In the genomic region with DNA sequence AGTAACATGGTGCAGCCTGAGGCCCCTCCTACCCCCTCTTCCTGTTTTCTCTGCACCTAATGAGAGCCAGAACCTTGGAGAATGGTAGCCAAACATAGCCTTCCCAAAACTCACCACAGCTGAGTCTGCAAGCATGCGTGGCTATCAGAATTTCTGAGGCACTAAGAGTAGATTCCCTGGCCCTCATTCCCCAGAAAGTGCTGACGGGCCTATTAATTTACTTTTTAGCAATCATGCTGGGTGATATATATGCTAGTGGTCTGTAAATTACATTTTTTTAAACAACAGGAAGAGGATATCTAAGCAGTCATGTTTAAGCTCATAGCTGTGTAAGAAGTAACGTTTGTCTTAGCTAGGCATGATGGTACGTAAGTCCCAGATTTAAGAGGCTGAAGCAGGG, we compare ENCODE assay signal across 20 cellular contexts. TPM values are rescaled to one million over a fixed set of nuclear protein-coding genes. Genes with fewer than 3 reads are reported as not detected.
DNase-seq lines count a peak whose midpoint lies in the region; ATAC-seq, FAIRE-seq and TF ChIP-seq lines count a peak whose summit lies in the region.
"Had no signal": no experiment of that assay in that cellular context is flagged by ENCODE, and none has a peak within 500 bp of the region (broad histone marks: within the 10 kb centered on the region; RNA-seq: fewer than 3 reads in every experiment).

No MANE protein-coding gene starts in this region.

- ATAC-seq in A549 (no peak; a peak in 1 of 6 replicates), memory B cell (ENCODE audit: low read depth) (no peak)

- no peak overlapping the region for H3K4me3 Mint-ChIP-seq in memory B cell
- H3K4me3 Mint-ChIP-seq: HFFc6 had no signal

- H3K27ac Mint-ChIP-seq in memory B cell: peak overlapping the region; percentile 28

- H3K27ac ChIP-seq in A549 (no peak overlapping the region), AG04450 (ENCODE audit: low read depth, low read length) (peak overlapping the region; percentile 25), SK-N-MC (peak overlapping the region; percentile 12; the same call in 1 of the 2 replicates)
- H3K27ac ChIP-seq: HL-60, KMS-11, Peyer's patch had no signal

- TF ChIP-seq EP300 in A549 (IDR thresholded peaks at IDR 0.05): no peak

- peaks cover 25% of the 10 kb centered on the region for H3K36me3 Mint-ChIP-seq in memory B cell

- FAIRE-seq in A549 (lab: Jason Lieb, UNC): no peak

- no peak for DNase-seq in A549 (ENCODE audit: low read depth in 1 of 2, low spot score in 1 of 2)
- no peak for DNase-seq in AG04450 (ENCODE audit: low read depth, low spot score)
- no peak for DNase-seq in SK-N-MC (ENCODE audit: low read depth, low spot score)
- no peak for DNase-seq in memory B cell (ENCODE audit: low spot score in 2 of 2)
- no peak for DNase-seq in NCI-H510A treated with DMSO at 0.1 percent for 48 hours (lab: John Stamatoyannopoulos, UW)
- DNase-seq in NCI-H1436 treated with DMSO at 0.1 percent for 48 hours (lab: John Stamatoyannopoulos, UW): no peak
- DNase-seq in SKM-1 (lab: John Stamatoyannopoulos, UW; ENCODE audit: unreplicated experiment): no peak
- no peak for DNase-seq in DMS153 (lab: John Stamatoyannopoulos, UW)
- DNase-seq: GF-D8, GOT3, HFFc6, MG63, NCI-H1105 treated with DMSO at 0.1 percent for 48 hours, NCI-H2029, NCI-H510A, Peyer's patch, SHP77, SW 1271 had no signal

- CTCF ChIA-PET in A549 (lab: Yijun Ruan, JAX): no interaction called here
- CTCF ChIA-PET in AG04450 (lab: Charles Lee): no interaction called here

- 60% methylated on average over 4 of the region's 4 CpGs for WGBS in A549 (ENCODE audit: missing lambda C conversion rate)

- H3K4me1 ChIP-seq in A549: no peaks in the 10 kb centered on the region
- H3K4me1 ChIP-seq: Peyer's patch had no signal

- TF ChIP-seq CTCF in A549 (IDR thresholded peaks at IDR 0.05) (no peak), AG04450 (IDR thresholded peaks at IDR 0.05; ENCODE audit: low read depth, low read length) (no peak)

- H3K4me3 ChIP-seq in A549 (no peak overlapping the region), AG04450 (ENCODE audit: low read depth, low read length) (no peak overlapping the region), SK-N-MC (no peak overlapping the region)
- H3K4me3 ChIP-seq: MG63, Peyer's patch had no signal

- peaks cover 83% of the 10 kb centered on the region for H3K36me3 ChIP-seq in SK-N-MC (ENCODE audit: insufficient read depth, low read length)

- no peak overlapping the region for H3K9ac ChIP-seq in SK-N-MC (ENCODE audit: insufficient read length)
- H3K9ac ChIP-seq: KMS-11 had no signal

- TF ChIP-seq POLR2A in A549 (IDR thresholded peaks at IDR 0.05; ENCODE audit: low read length): no peak

- no peaks in the 10 kb centered on the region for H3K9me3 ChIP-seq in A549
- H3K9me3 ChIP-seq in AG04450 (ENCODE audit: control insufficient read depth, insufficient read depth, low read length): no peaks in the 10 kb centered on the region
- no peaks in the 10 kb centered on the region for H3K9me3 ChIP-seq in SK-N-MC (ENCODE audit: low read depth, low read length)
- H3K9me3 ChIP-seq: MG63, Peyer's patch had no signal

- no peaks in the 10 kb centered on the region for H3K9me3 Mint-ChIP-seq in memory B cell
- H3K9me3 Mint-ChIP-seq: HFFc6 had no signal

- H3K27me3 ChIP-seq in AG04450 (ENCODE audit: control insufficient read depth, insufficient read depth, low read length): no peaks in the 10 kb centered on the region
- H3K27me3 ChIP-seq: MG63, Peyer's patch had no signal

- no peaks in the 10 kb centered on the region for H3K27me3 Mint-ChIP-seq in memory B cell

- H3K4me2 ChIP-seq in A549: no peak overlapping the region
- H3K4me2 ChIP-seq: KMS-11 had no signal

- no peak for TF ChIP-seq RAD21 in A549 (conservative IDR thresholded peaks at IDR 0.05 in 1 of 2, IDR thresholded peaks at IDR 0.05 in 1 of 2)

- no peaks in the 10 kb centered on the region for H3K4me1 Mint-ChIP-seq in memory B cell

- POLR2A ChIA-PET in A549 (lab: Yijun Ruan, JAX): no interaction called here
- POLR2A ChIA-PET in AG04450 (lab: Yijun Ruan, JAX): interaction anchor here (0.7 kb wide), 1 partner anchor 31 kb away, joined by 9 read pairs; a partner anchor contains a TSS

TF ChIP-seq in A549, 52 proteins besides CTCF, POLR2A, EP300 and RAD21:
- peak; percentile 54 for TF ChIP-seq MAFK (IDR thresholded peaks at IDR 0.05; ENCODE audit: partially characterized antibody)
- no peak for TF ChIP-seq CEBPB (IDR thresholded peaks at IDR 0.05)

RNA-seq across cellular contexts. Expression of a gene that starts 30.4 kb away (rescaled TPM):
- polyA plus RNA-seq in A549 (2011; rRNA removed): 59.4 and 62.8 TPM in 2 replicates
- polyA plus RNA-seq in A549 (2012; cell fraction: cytosol; rRNA removed): 38.6 and 39.2 TPM in 2 replicates
- 35.2 and 40.2 TPM in 2 replicates for polyA plus RNA-seq in A549 (2012; cell fraction: nucleus; rRNA removed)
- 30.2 to 31.4 TPM (median 30.3 TPM) in 3 replicates for polyA plus RNA-seq in A549 (2017; fragmentation: RNase III; extraction: RNeasy Plus Mini Kit Qiagen cat#74134 plus additional on column Dnase treatment)
- 93.9 and 98.2 TPM in 2 replicates for polyA minus RNA-seq in A549 (2011; rRNA and poly(A)+ RNA removed)
- 35.3 and 37.9 TPM in 2 replicates for polyA plus RNA-seq in AG04450 (2011; rRNA removed)
- 61.2 and 79.0 TPM in 2 replicates for polyA minus RNA-seq in AG04450 (2011; rRNA and poly(A)+ RNA removed)

Comparison
In these comparisons a context has a peak if more than half of its experiments do, and no peak if none do; other contexts are left out.
1. H3K27ac ChIP-seq: peak in AG04450 (single experiment) and SK-N-MC (single experiment); none in A549 (0 of 2).